ENCODE assay signal across 26 cellular contexts in the genomic region with DNA sequence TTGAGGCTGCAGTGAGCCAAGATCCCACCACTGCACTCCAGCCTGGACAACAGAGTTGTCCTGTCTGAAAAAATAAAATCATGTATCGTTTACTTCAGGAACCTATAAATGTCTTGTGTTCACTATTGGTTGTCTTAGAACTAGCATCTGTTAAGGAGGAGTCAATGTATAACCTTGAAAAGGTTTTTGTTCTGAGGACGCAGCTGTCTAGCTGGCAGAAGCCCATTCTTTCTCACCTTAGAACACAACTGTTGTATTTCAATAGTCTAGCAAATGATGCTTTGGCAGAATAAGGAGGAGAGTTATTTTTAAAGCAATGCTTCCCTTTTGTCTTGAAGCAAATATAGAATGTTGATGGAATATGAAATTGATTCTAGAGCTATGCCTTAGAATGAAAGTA.
"Had no signal": no experiment of that assay in that cellular context is flagged by ENCODE, and none has a peak within 500 bp of the region (broad histone marks: within the 10 kb centered on the region; RNA-seq: fewer than 3 reads in every experiment).

No MANE protein-coding gene starts in this region.

- ATAC-seq: natural killer cell; right cardiac atrium; right lobe of liver; stimulated activated effector memory CD8-positive, alpha-beta T cell treated with anti-CD3 and anti-CD28 coated beads, Interleukin-12 subunit alpha, Interleukin-12 subunit beta, amount 100 ng/mL, for 72 hours; stimulated activated naive B cell treated with anti-CD40 and anti-IgM and Interleukin-4, amounts not matched to agents 10 μg/mL and 1 μg/mL and 100 μg/mL, for 72 hours had no signal

- H3K4me1 Mint-ChIP-seq: natural killer cell; stimulated activated effector memory CD8-positive, alpha-beta T cell treated with anti-CD3 and anti-CD28 coated beads, Interleukin-12 subunit alpha, Interleukin-12 subunit beta, amount 100 ng/mL, for 72 hours had no signal

- H3K27ac ChIP-seq: neutrophil, pancreas, psoas muscle, right lobe of liver, sigmoid colon, stomach, thoracic aorta, thyroid gland, tibial nerve, upper lobe of left lung, vagina had no signal

- H3K4me1 ChIP-seq: pancreas, psoas muscle, sigmoid colon, tibial nerve, upper lobe of left lung, vagina had no signal

- H3K9me3 Mint-ChIP-seq: natural killer cell; stimulated activated effector memory CD8-positive, alpha-beta T cell treated with anti-CD3 and anti-CD28 coated beads, Interleukin-12 subunit alpha, Interleukin-12 subunit beta, amount 100 ng/mL, for 72 hours; stimulated activated naive CD8-positive, alpha-beta T cell treated with anti-CD3 and anti-CD28 coated beads, Interleukin-15, Interleukin-2, amounts not matched to agents 100 ng/mL and 50 ng/mL, for 24 hours had no signal

- H3K9me3 ChIP-seq: neutrophil, pancreas, psoas muscle, right lobe of liver, sigmoid colon, stomach, thoracic aorta, thyroid gland, tibial nerve, upper lobe of left lung, vagina had no signal

- H3K27me3 ChIP-seq: neutrophil, pancreas, right lobe of liver, sigmoid colon, stomach, thyroid gland, tibial nerve, upper lobe of left lung, vagina had no signal

- H3K36me3 ChIP-seq: neutrophil, pancreas, right lobe of liver, sigmoid colon, stomach, thoracic aorta, thyroid gland, tibial nerve, upper lobe of left lung, vagina had no signal

- H3K4me3 ChIP-seq: pancreas, psoas muscle, right lobe of liver, sigmoid colon, stomach, thoracic aorta, thyroid gland, tibial nerve, upper lobe of left lung, vagina had no signal

- DNase-seq: natural killer cell; nephron progenitor cell; nucleus accumbens; pancreas; psoas muscle; right cardiac atrium; right lobe of liver; sigmoid colon; small intestine; stimulated activated CD4-positive, alpha-beta T cell treated with anti-CD3 and anti-CD28 coated beads, Interleukin-15, amount 100 ng/mL, for 24 hours; stimulated activated CD4-positive, alpha-beta T cell treated with anti-CD3 and anti-CD28 coated beads, Interleukin-2, amount 100 ng/mL, for 24 hours; stimulated activated CD4-positive, alpha-beta T cell treated with anti-CD3 and anti-CD28 coated beads, Interleukin-2, amount 100 ng/mL, for 48 hours; stimulated activated CD4-positive, alpha-beta T cell treated with anti-CD3 and anti-CD28 coated beads, Interleukin-4, amount 100 ng/mL, for 24 hours; stimulated activated naive B cell treated with anti-CD40 and anti-IgM and Interleukin-4, amounts not matched to agents 10 μg/mL and 1 μg/mL and 100 μg/mL, for 72 hours; stimulated activated naive CD4-positive, alpha-beta T cell treated with Interleukin-2 at 50 U/mL for 16 hours; stomach; trophoblast cell; upper lobe of left lung had no signal

- H3K27me3 Mint-ChIP-seq: stimulated activated naive B cell treated with anti-CD40 and anti-IgM and Interleukin-4, amounts not matched to agents 10 μg/mL and 1 μg/mL and 100 μg/mL, for 72 hours; stimulated activated naive CD8-positive, alpha-beta T cell treated with anti-CD3 and anti-CD28 coated beads, Interleukin-15, Interleukin-2, amounts not matched to agents 100 ng/mL and 50 ng/mL, for 24 hours had no signal

- H3K4me3 Mint-ChIP-seq: natural killer cell; nephron progenitor cell; neural crest cell; stimulated activated effector memory CD8-positive, alpha-beta T cell treated with anti-CD3 and anti-CD28 coated beads, Interleukin-12 subunit alpha, Interleukin-12 subunit beta, amount 100 ng/mL, for 72 hours; stimulated activated naive B cell treated with anti-CD40 and anti-IgM and Interleukin-4, amounts not matched to agents 10 μg/mL and 1 μg/mL and 100 μg/mL, for 72 hours; stimulated activated naive CD8-positive, alpha-beta T cell treated with anti-CD3 and anti-CD28 coated beads, Interleukin-15, Interleukin-2, amounts not matched to agents 100 ng/mL and 50 ng/mL, for 24 hours had no signal

- H3K27ac Mint-ChIP-seq: natural killer cell; nephron progenitor cell; stimulated activated effector memory CD8-positive, alpha-beta T cell treated with anti-CD3 and anti-CD28 coated beads, Interleukin-12 subunit alpha, Interleukin-12 subunit beta, amount 100 ng/mL, for 72 hours; stimulated activated naive B cell treated with anti-CD40 and anti-IgM and Interleukin-4, amounts not matched to agents 10 μg/mL and 1 μg/mL and 100 μg/mL, for 72 hours; stimulated activated naive CD8-positive, alpha-beta T cell treated with anti-CD3 and anti-CD28 coated beads, Interleukin-15, Interleukin-2, amounts not matched to agents 100 ng/mL and 50 ng/mL, for 24 hours had no signal

- H3K36me3 Mint-ChIP-seq: natural killer cell; stimulated activated effector memory CD8-positive, alpha-beta T cell treated with anti-CD3 and anti-CD28 coated beads, Interleukin-12 subunit alpha, Interleukin-12 subunit beta, amount 100 ng/mL, for 72 hours had no signal
